23 cellular contexts compared by ENCODE assay signal in genomic region chr17:12917401-12917800, GRCh38.
"Had no signal": no experiment of that assay in that cellular context is flagged by ENCODE, and none has a peak within 500 bp of the region (broad histone marks: within the 10 kb centered on the region; RNA-seq: fewer than 3 reads in every experiment).

No MANE protein-coding gene starts in this region.

- H3K4me3 Mint-ChIP-seq: dendritic cell treated with granulocyte-macrophage colony-stimulating factor and Interleukin-4, amounts not matched to agents 40 ng/mL and 50 ng/mL, for 4 days; endodermal cell; immature natural killer cell; memory B cell; natural killer cell; stimulated activated effector memory CD8-positive, alpha-beta T cell treated with anti-CD3 and anti-CD28 coated beads, Interleukin-12 subunit alpha, Interleukin-12 subunit beta, amount 100 ng/mL, for 72 hours had no signal

- H3K9me3 Mint-ChIP-seq: endodermal cell; memory B cell; stimulated activated effector memory CD8-positive, alpha-beta T cell treated with anti-CD3 and anti-CD28 coated beads, Interleukin-12 subunit alpha, Interleukin-12 subunit beta, amount 100 ng/mL, for 72 hours had no signal

- H3K4me3 ChIP-seq: heart right ventricle, lung, ovary, psoas muscle, sigmoid colon, stomach, thyroid gland, vagina had no signal

- DNase-seq: effector CD8-positive, alpha-beta T cell; endodermal cell; foreskin melanocyte; glutamatergic neuron; heart right ventricle; immature natural killer cell; natural killer cell; ovary; psoas muscle; right cardiac atrium; sigmoid colon; stimulated activated CD4-positive, alpha-beta T cell treated with anti-CD3 and anti-CD28 coated beads, Interleukin-2, amount 100 ng/mL, for 24 hours; stimulated activated CD4-positive, alpha-beta T cell treated with anti-CD3 and anti-CD28 coated beads, Interleukin-4, amount 100 ng/mL, for 24 hours; stimulated activated naive CD4-positive, alpha-beta T cell treated with Interleukin-2 at 50 U/mL for 16 hours; stomach; thyroid gland had no signal

- H3K9me3 ChIP-seq: heart right ventricle, ovary, psoas muscle, sigmoid colon, stomach, thyroid gland, vagina had no signal

- H3K4me1 ChIP-seq: heart right ventricle, psoas muscle, sigmoid colon, stomach, thyroid gland, vagina had no signal

- H3K27me3 ChIP-seq: heart right ventricle, ovary, sigmoid colon, stomach, thyroid gland, vagina had no signal

- H3K36me3 ChIP-seq: ovary, vagina had no signal

- H3K36me3 Mint-ChIP-seq: immature natural killer cell; natural killer cell; stimulated activated effector memory CD8-positive, alpha-beta T cell treated with anti-CD3 and anti-CD28 coated beads, Interleukin-12 subunit alpha, Interleukin-12 subunit beta, amount 100 ng/mL, for 72 hours had no signal

- H3K27ac ChIP-seq: epithelial cell of prostate, heart right ventricle, ovary, psoas muscle, sigmoid colon, stomach, thyroid gland, vagina had no signal

- ATAC-seq: esophagus mucosa; heart right ventricle; natural killer cell; psoas muscle; right cardiac atrium; stimulated activated effector memory CD8-positive, alpha-beta T cell treated with anti-CD3 and anti-CD28 coated beads, Interleukin-12 subunit alpha, Interleukin-12 subunit beta, amount 100 ng/mL, for 72 hours had no signal

- H3K27me3 Mint-ChIP-seq: dendritic cell treated with granulocyte-macrophage colony-stimulating factor and Interleukin-4, amounts not matched to agents 40 ng/mL and 50 ng/mL, for 4 days; memory B cell had no signal

- H3K27ac Mint-ChIP-seq: dendritic cell treated with granulocyte-macrophage colony-stimulating factor and Interleukin-4, amounts not matched to agents 40 ng/mL and 50 ng/mL, for 4 days; endodermal cell; immature natural killer cell; memory B cell; natural killer cell; stimulated activated effector memory CD8-positive, alpha-beta T cell treated with anti-CD3 and anti-CD28 coated beads, Interleukin-12 subunit alpha, Interleukin-12 subunit beta, amount 100 ng/mL, for 72 hours had no signal

- H3K4me1 Mint-ChIP-seq: endodermal cell; immature natural killer cell; memory B cell; natural killer cell; stimulated activated effector memory CD8-positive, alpha-beta T cell treated with anti-CD3 and anti-CD28 coated beads, Interleukin-12 subunit alpha, Interleukin-12 subunit beta, amount 100 ng/mL, for 72 hours had no signal
